In the genomic region with DNA sequence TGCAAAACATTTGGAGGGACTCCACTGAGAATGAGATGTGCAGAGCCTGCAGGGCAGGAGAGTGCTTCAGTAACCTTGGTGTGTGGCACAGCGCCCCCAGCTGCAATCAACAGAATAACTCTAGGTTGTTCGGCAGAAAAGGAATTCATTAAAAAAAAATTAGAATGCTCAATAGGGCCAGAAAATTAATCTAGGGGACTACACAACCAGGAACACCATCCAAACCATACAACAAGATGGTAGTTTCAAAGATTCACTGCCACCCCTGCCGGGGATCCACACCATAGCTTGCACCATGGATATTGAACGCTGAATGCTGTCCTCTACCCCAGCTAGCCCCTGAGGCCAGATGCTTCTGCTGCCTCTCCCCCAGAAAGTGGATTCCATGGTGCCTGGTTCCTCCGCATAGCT, we compare ENCODE assay signal across 8 cellular contexts. TPM values are rescaled to one million over a fixed set of nuclear protein-coding genes. Genes with fewer than 3 reads are reported as not detected.
A peak's percentile ranks its signal among the peaks of the same experiment; 100 is the strongest.
DNase-seq lines count a peak whose midpoint lies in the region; ATAC-seq and TF ChIP-seq lines count a peak whose summit lies in the region.

No MANE protein-coding gene starts in this region.

- peaks cover 0 to 19% of the 10 kb centered on the region in 2 donors for H3K4me1 ChIP-seq in ascending aorta

- no peak overlapping the region for H3K27ac ChIP-seq in ascending aorta

- peak; percentile 14 to 55 (median 38) for TF ChIP-seq CTCF in ascending aorta (IDR thresholded peaks at IDR 0.05)

- intact Hi-C loops in ascending aorta (cut with DNase I): no loop called here
- intact Hi-C loops in left colon (cut with DNase I, micrococcal nuclease): no loop called here

- no peaks in the 10 kb centered on the region for H3K9me3 ChIP-seq in ascending aorta

- H3K27me3 ChIP-seq in ascending aorta: no peaks in the 10 kb centered on the region

- ATAC-seq in GM21786 (IDR thresholded peaks at IDR 0.05; ENCODE audit: unreplicated experiment): peak; percentile 51
- peak; percentile 63 for ATAC-seq in left colon
- ATAC-seq in GM18873 (IDR thresholded peaks at IDR 0.05; ENCODE audit: low FRiP score, unreplicated experiment): no peak

- DNase-seq in NCI-H1436 (lab: John Stamatoyannopoulos, UW) (peak; percentile 36), NCI-H1436 treated with DMSO at 0.1 percent for 48 hours (lab: John Stamatoyannopoulos, UW) (no peak), NCI-H1694 treated with DMSO at 0.1 percent for 48 hours (lab: John Stamatoyannopoulos, UW) (peak; percentile 20), ascending aorta (ENCODE audit: low spot score in 2 of 2) (no peak), left colon (peak in 1 of 2 donors; percentile 38)
- DNase-seq in stimulated activated naive CD4-positive, alpha-beta T cell treated with Interleukin-2 at 50 U/mL for 16 hours (lab: John Stamatoyannopoulos, UW): no peak

- peaks cover 0 to 6% of the 10 kb centered on the region in 2 donors for H3K36me3 ChIP-seq in ascending aorta

- H3K4me3 ChIP-seq in ascending aorta: no peak overlapping the region

RNA-seq across cellular contexts. Expression of gene THUMPD2, which starts 50.1 kb away (rescaled TPM):
- 13.0 TPM for total RNA-seq in ascending aorta
- 1 to 10 TPM; 7.9 to 9.9 TPM for total RNA-seq in left colon

Comparison
In these comparisons a context has a peak if more than half of its experiments do, and no peak if none do; other contexts are left out.
1. DNase-seq: peak in NCI-H1436 (single experiment) and NCI-H1694 treated with DMSO at 0.1 percent for 48 hours (single experiment); none in NCI-H1436 treated with DMSO at 0.1 percent for 48 hours (single experiment), ascending aorta (0 of 2) and stimulated activated naive CD4-positive, alpha-beta T cell treated with Interleukin-2 at 50 U/mL for 16 hours (single experiment).